Comparison of ENCODE assay signal across 10 cellular contexts in genomic region chr10:71712572-71713134, GRCh38. TPM values are rescaled to one million over a fixed set of nuclear protein-coding genes. Genes with fewer than 3 reads are reported as not detected.
DNase-seq lines count a peak whose midpoint lies in the region; ATAC-seq and TF ChIP-seq lines count a peak whose summit lies in the region.
"Had no signal": no experiment of that assay in that cellular context is flagged by ENCODE, and none has a peak within 500 bp of the region (broad histone marks: within the 10 kb centered on the region; RNA-seq: fewer than 3 reads in every experiment).

No MANE protein-coding gene starts in this region.

- H3K36me3 Mint-ChIP-seq in naive thymus-derived CD8-positive, alpha-beta T cell, result no peaks in the 10 kb centered on the region

- peak overlapping the region; percentile 86 for H2AFZ ChIP-seq in mammary epithelial cell (ENCODE audit: low read depth, low read length)

- peak overlapping the region; percentile 97 to 100 (median 99) for H3K27ac Mint-ChIP-seq in naive thymus-derived CD8-positive, alpha-beta T cell

- peak overlapping the region; percentile 73 to 92 (median 85) for H3K4me3 Mint-ChIP-seq in naive thymus-derived CD8-positive, alpha-beta T cell

- TF ChIP-seq CTCF in mammary epithelial cell (conservative IDR thresholded peaks at IDR 0.05 in 1 of 2, IDR thresholded peaks at IDR 0.05 in 1 of 2; ENCODE audit: extremely low read depth in 1 of 2, insufficient read depth in 1 of 2, low read depth in 1 of 2, low read length in 2 of 2) (no peak), upper lobe of left lung (IDR thresholded peaks at IDR 0.05) (no peak)

- H3K4me2 ChIP-seq in mammary epithelial cell (ENCODE audit: insufficient read depth, low read depth, low read length), result no peak overlapping the region

- H3K9me3 Mint-ChIP-seq in naive thymus-derived CD8-positive, alpha-beta T cell, result no peaks in the 10 kb centered on the region

- peak; percentile 77 for DNase-seq in Right ventricle myocardium inferior (ENCODE audit: missing footprints)
- DNase-seq in left cardiac atrium, result no peak
- DNase-seq in mammary epithelial cell, result no peak
- DNase-seq in naive thymus-derived CD8-positive, alpha-beta T cell, result peak in 3 of 10 donors; percentile 43 to 71 (median 58)
- DNase-seq in upper lobe of left lung, result peak in 1 of 2 donors; percentile 82
- DNase-seq: NCI-H1048 had no signal

- POLR2A ChIA-PET in naive thymus-derived CD8-positive, alpha-beta T cell (lab: Charles Lee), result interaction anchor here (0.8 to 17.8 kb wide), 15 partner anchors 9 to 394 kb away, joined by 3 to 317 read pairs (median 8); partner anchors contain the start of gene VSIR

- no peak overlapping the region for H3K9ac ChIP-seq in mammary epithelial cell (ENCODE audit: insufficient read depth, low read length)

- no peak overlapping the region for H3K4me3 ChIP-seq in mammary epithelial cell (replicated peaks in 1 of 3; ENCODE audit: insufficient read depth in 1 of 3, low read depth in 2 of 3, low read length in 3 of 3)
- H3K4me3 ChIP-seq in upper lobe of left lung, result no peak overlapping the region

- in situ Hi-C loops in mammary epithelial cell (cut with MboI; ENCODE audit: low sequenced_read_pairs in 2 of 2), result no loop called here

- no peak for ATAC-seq in Right ventricle myocardium inferior
- ATAC-seq in left cardiac atrium, result no peak
- peak; percentile 56 to 67 for ATAC-seq in naive thymus-derived CD8-positive, alpha-beta T cell
- peak in 1 of 2 donors; percentile 1 for ATAC-seq in upper lobe of left lung (ENCODE audit: low FRiP score in 2 of 2)
- no peak for ATAC-seq in GM19467 (IDR thresholded peaks at IDR 0.05; ENCODE audit: unreplicated experiment)
- no peak for ATAC-seq in GM21825 (IDR thresholded peaks at IDR 0.05; ENCODE audit: unreplicated experiment)
- no peak for ATAC-seq in GM21423 (IDR thresholded peaks at IDR 0.05; ENCODE audit: unreplicated experiment)

- H3K27me3 Mint-ChIP-seq in naive thymus-derived CD8-positive, alpha-beta T cell, result no peaks in the 10 kb centered on the region

- H3K4me1 ChIP-seq in mammary epithelial cell (ENCODE audit: insufficient read depth, low read length), result peaks cover 34% of the 10 kb centered on the region
- H3K4me1 ChIP-seq in upper lobe of left lung, result peaks cover 40 to 66% (median 45%) of the 10 kb centered on the region in 4 donors

- H3K27me3 ChIP-seq in mammary epithelial cell (ENCODE audit: insufficient read depth, low read length), result no peaks in the 10 kb centered on the region
- no peaks in the 10 kb centered on the region for H3K27me3 ChIP-seq in upper lobe of left lung

- TF ChIP-seq EP300 in upper lobe of left lung (IDR thresholded peaks at IDR 0.05), result no peak

- WGBS in mammary epithelial cell (ENCODE audit: low coverage, missing lambda C conversion rate), result 73% methylated on average over 9 of the region's 17 CpGs
- WGBS in upper lobe of left lung, 2 donors, result 17 to 61% methylated on average over 5 to 17 of the region's 17 CpGs

- no TSS peak for BruUV-seq in mammary epithelial cell (replicated peaks; lab: Mats Ljungman, UMichigan)

- no peaks in the 10 kb centered on the region for H3K79me2 ChIP-seq in mammary epithelial cell (ENCODE audit: insufficient read depth, low read length)

- no peaks in the 10 kb centered on the region for H3K36me3 ChIP-seq in mammary epithelial cell (ENCODE audit: insufficient read depth, low read length)
- H3K36me3 ChIP-seq in upper lobe of left lung, result no peaks in the 10 kb centered on the region

- no peaks in the 10 kb centered on the region for H4K20me1 ChIP-seq in mammary epithelial cell (ENCODE audit: insufficient read depth, low read length)

- TF ChIP-seq POLR2A in upper lobe of left lung (IDR thresholded peaks at IDR 0.05), result no peak

- no peaks in the 10 kb centered on the region for H3K9me3 ChIP-seq in mammary epithelial cell (replicated peaks; ENCODE audit: insufficient read depth, low read length)
- H3K9me3 ChIP-seq in upper lobe of left lung, result no peaks in the 10 kb centered on the region

- dilution Hi-C loops in mammary epithelial cell (cut with HindIII; ENCODE audit: low sequenced_read_pairs), result no loop called here

- intact Hi-C loops in Right ventricle myocardium inferior (cut with DNase I), result loop anchor here (1.0 kb wide), 1 partner anchor 61 kb away; the partner anchor contains the start of gene VSIR
- intact Hi-C loops in left cardiac atrium (cut with DNase I), result no loop called here
- intact Hi-C loops in mammary epithelial cell (cut with micrococcal nuclease), result loop anchor here (1.0 kb wide), 2 partner anchors 14 to 61 kb away; partner anchors contain the start of gene VSIR

- CTCF ChIA-PET in mammary epithelial cell (lab: Charles Lee; ENCODE audit: low non-redundant PET), result no interaction called here

- peaks cover 35 to 94% (median 75%) of the 10 kb centered on the region in 4 donors for H3K4me1 Mint-ChIP-seq in naive thymus-derived CD8-positive, alpha-beta T cell

- H3K27ac ChIP-seq in mammary epithelial cell (ENCODE audit: insufficient read depth, low read depth, low read length) (peak overlapping the region; percentile 73), upper lobe of left lung (peak overlapping the region; percentile 74 to 90 (median 85))
- H3K27ac ChIP-seq: C4-2B had no signal

RNA-seq across cellular contexts. Expression of gene C10orf105, which starts 6.9 kb away (rescaled TPM):
- total RNA-seq in Right ventricle myocardium inferior (0.05 TPM), left cardiac atrium (under 1 TPM; 0.27 to 0.47 TPM), mammary epithelial cell (under 1 TPM in 1 of 2 donors, not detected in 1; under 0.01 TPM), upper lobe of left lung (1 to 10 TPM in 1 of 6 donors, under 1 TPM in 4, not detected in 1; 0.15 to 1.0 (median 0.44) TPM)
- polyA plus RNA-seq in mammary epithelial cell, result not detected
- polyA minus RNA-seq in mammary epithelial cell, result not detected
- under 1 TPM; 0.21 to 0.25 TPM for total RNA-seq in naive thymus-derived CD8-positive, alpha-beta T cell
- polyA plus RNA-seq in naive thymus-derived CD8-positive, alpha-beta T cell, result under 1 TPM in 1 of 3 donors, not detected in 2; 0.10 TPM

Comparison
In these comparisons a context has a peak if more than half of its experiments do, and no peak if none do; other contexts are left out.
1. intact Hi-C loops: an anchor here in Right ventricle myocardium inferior (1.0 kb wide) and mammary epithelial cell (1.0 kb wide); none called in left cardiac atrium.
2. ATAC-seq: peak in naive thymus-derived CD8-positive, alpha-beta T cell (2 of 2); none in Right ventricle myocardium inferior (single experiment), left cardiac atrium (0 of 2), GM19467 (single experiment), GM21825 (single experiment) and GM21423 (single experiment).